Comparison of ENCODE assay signal across 31 cellular contexts in genomic region chr11:45318516-45318915, GRCh38. TPM values are rescaled to one million over a fixed set of nuclear protein-coding genes. Genes with fewer than 3 reads are reported as not detected.
"Had no signal": no experiment of that assay in that cellular context is flagged by ENCODE, and none has a peak within 500 bp of the region (broad histone marks: within the 10 kb centered on the region; RNA-seq: fewer than 3 reads in every experiment).

No MANE protein-coding gene starts in this region.

- ATAC-seq: activated CD8-positive, alpha-beta memory T cell treated with anti-CD3 and anti-CD28 coated beads, Interleukin-2, amount 10 ng/mL, durations not matched to agents 7 days and 5 days; effector memory CD8-positive, alpha-beta T cell; gastroesophageal sphincter had no signal

- H3K36me3 Mint-ChIP-seq: activated CD4-positive, alpha-beta memory T cell treated with anti-CD3 and anti-CD28 coated beads for 36 hours; activated CD8-positive, alpha-beta memory T cell treated with anti-CD3 and anti-CD28 coated beads, Interleukin-2, amount 10 ng/mL, durations not matched to agents 7 days and 5 days; activated naive CD4-positive, alpha-beta T cell treated with anti-CD3 and anti-CD28 coated beads, Interleukin-2, amount 10 ng/mL, durations not matched to agents 7 days and 5 days; activated naive CD4-positive, alpha-beta T cell treated with anti-CD3 and anti-CD28 coated beads, Interleukin-2, amount 50 U/mL, for 72 hours; activated naive CD8-positive, alpha-beta T cell treated with anti-CD3 and anti-CD28 coated beads, Interleukin-2, amount 10 ng/mL, durations not matched to agents 7 days and 5 days; brain had no signal

- H3K4me1 Mint-ChIP-seq: activated CD4-positive, alpha-beta T cell treated with anti-CD3 and anti-CD28 coated beads for 36 hours; activated CD4-positive, alpha-beta T cell treated with anti-CD3 and anti-CD28 coated beads, Interleukin-2, amount 10 ng/mL, durations not matched to agents 24 days and 14 days; activated CD8-positive, alpha-beta memory T cell treated with anti-CD3 and anti-CD28 coated beads, Interleukin-2, amount 10 ng/mL, durations not matched to agents 7 days and 5 days; activated naive CD4-positive, alpha-beta T cell treated with anti-CD3 and anti-CD28 coated beads, Interleukin-2, amount 10 ng/mL, durations not matched to agents 7 days and 5 days; activated naive CD8-positive, alpha-beta T cell treated with anti-CD3 and anti-CD28 coated beads, Interleukin-2, amount 10 ng/mL, durations not matched to agents 7 days and 5 days; central memory CD8-positive, alpha-beta T cell had no signal

- H3K9me3 Mint-ChIP-seq: activated CD4-positive, alpha-beta memory T cell treated with anti-CD3 and anti-CD28 coated beads for 36 hours; activated CD4-positive, alpha-beta T cell treated with anti-CD3 and anti-CD28 coated beads, Interleukin-2, amount 10 ng/mL, durations not matched to agents 24 days and 14 days; activated naive CD4-positive, alpha-beta T cell treated with anti-CD3 and anti-CD28 coated beads, Interleukin-2, amount 10 ng/mL, durations not matched to agents 7 days and 5 days; activated naive CD4-positive, alpha-beta T cell treated with anti-CD3 and anti-CD28 coated beads, Interleukin-2, amount 50 U/mL, for 72 hours; activated naive CD8-positive, alpha-beta T cell treated with anti-CD3 and anti-CD28 coated beads, Interleukin-2, amount 10 ng/mL, durations not matched to agents 7 days and 5 days; activated T-cell treated with anti-CD3 and anti-CD28 coated beads, Interleukin-2, amount 50 U/mL, for 24 hours; activated T-cell treated with anti-CD3 and anti-CD28 coated beads, Interleukin-2, amount 50 U/mL, for 72 hours; central memory CD8-positive, alpha-beta T cell; effector memory CD8-positive, alpha-beta T cell had no signal

- H3K27ac Mint-ChIP-seq: activated CD4-positive, alpha-beta memory T cell treated with anti-CD3 and anti-CD28 coated beads for 36 hours; activated CD4-positive, alpha-beta T cell treated with anti-CD3 and anti-CD28 coated beads for 36 hours; activated CD4-positive, alpha-beta T cell treated with anti-CD3 and anti-CD28 coated beads, Interleukin-2, amount 10 ng/mL, durations not matched to agents 24 days and 14 days; activated CD8-positive, alpha-beta memory T cell treated with anti-CD3 and anti-CD28 coated beads, Interleukin-2, amount 10 ng/mL, durations not matched to agents 7 days and 5 days; activated naive CD4-positive, alpha-beta T cell treated with anti-CD3 and anti-CD28 coated beads, Interleukin-2, amount 10 ng/mL, durations not matched to agents 7 days and 5 days; activated naive CD4-positive, alpha-beta T cell treated with anti-CD3 and anti-CD28 coated beads, Interleukin-2, amount 50 U/mL, for 72 hours; activated naive CD8-positive, alpha-beta T cell treated with anti-CD3 and anti-CD28 coated beads, Interleukin-2, amount 10 ng/mL, durations not matched to agents 7 days and 5 days; activated T-cell treated with anti-CD3 and anti-CD28 coated beads, Interleukin-2, amount 50 U/mL, for 24 hours; activated T-cell treated with anti-CD3 and anti-CD28 coated beads, Interleukin-2, amount 50 U/mL, for 72 hours; brain; effector memory CD8-positive, alpha-beta T cell had no signal

- DNase-seq: activated CD4-positive, alpha-beta T cell treated with anti-CD3 and anti-CD28 coated beads, Interleukin-2, amount 10 ng/mL, durations not matched to agents 24 days and 14 days; activated CD4-positive, CD25-positive, alpha-beta regulatory T cell; activated CD4-positive, CD25-positive, alpha-beta regulatory T cell treated with anti-CD3 and anti-CD28 coated beads, Interleukin-2, amount 50 U/mL, for 72 hours; activated CD8-positive, alpha-beta memory T cell treated with anti-CD3 and anti-CD28 coated beads, Interleukin-2, amount 10 ng/mL, durations not matched to agents 7 days and 5 days; activated CD8-positive, alpha-beta memory T cell treated with anti-CD3 and anti-CD28 coated beads, Interleukin-2, amount 50 U/mL, for 4 hours; activated gamma-delta T cell; activated naive CD4-positive, alpha-beta T cell; activated naive CD4-positive, alpha-beta T cell treated with anti-CD3 and anti-CD28 coated beads, Interleukin-2, amount 10 ng/mL, durations not matched to agents 7 days and 5 days; activated naive CD8-positive, alpha-beta T cell treated with anti-CD3 and anti-CD28 coated beads, Interleukin-2, amount 10 ng/mL, durations not matched to agents 7 days and 5 days; activated T-cell treated with anti-CD3 and anti-CD28 coated beads for 4 hours; activated T-cell treated with anti-CD3 and anti-CD28 coated beads, Interleukin-2, amount 50 U/mL, for 24 hours; cortex of kidney; dermis blood vessel endothelial cell; effector CD4-positive, alpha-beta T cell; effector memory CD8-positive, alpha-beta T cell; esophagus squamous epithelium; foreskin melanocyte; T-helper 2 cell had no signal

- H3K4me3 Mint-ChIP-seq: activated CD4-positive, alpha-beta memory T cell treated with anti-CD3 and anti-CD28 coated beads for 36 hours; activated CD4-positive, alpha-beta T cell treated with anti-CD3 and anti-CD28 coated beads for 36 hours; activated CD4-positive, alpha-beta T cell treated with anti-CD3 and anti-CD28 coated beads, Interleukin-2, amount 10 ng/mL, durations not matched to agents 24 days and 14 days; activated CD8-positive, alpha-beta memory T cell treated with anti-CD3 and anti-CD28 coated beads, Interleukin-2, amount 10 ng/mL, durations not matched to agents 7 days and 5 days; activated naive CD4-positive, alpha-beta T cell treated with anti-CD3 and anti-CD28 coated beads, Interleukin-2, amount 10 ng/mL, durations not matched to agents 7 days and 5 days; activated naive CD8-positive, alpha-beta T cell treated with anti-CD3 and anti-CD28 coated beads, Interleukin-2, amount 10 ng/mL, durations not matched to agents 7 days and 5 days; activated T-cell treated with anti-CD3 and anti-CD28 coated beads, Interleukin-2, amount 50 U/mL, for 24 hours; activated T-cell treated with anti-CD3 and anti-CD28 coated beads, Interleukin-2, amount 50 U/mL, for 72 hours; brain; central memory CD8-positive, alpha-beta T cell; effector memory CD8-positive, alpha-beta T cell had no signal

RNA-seq across cellular contexts. Expression of gene SYT13, which starts 32.4 kb away (rescaled TPM):
- total RNA-seq: activated CD4-positive, alpha-beta memory T cell treated with anti-CD3 and anti-CD28 coated beads for 36 hours; activated CD4-positive, alpha-beta T cell treated with anti-CD3 and anti-CD28 coated beads for 36 hours; activated CD4-positive, alpha-beta T cell treated with anti-CD3 and anti-CD28 coated beads, Interleukin-2, amount 10 ng/mL, durations not matched to agents 24 days and 14 days; activated CD8-positive, alpha-beta memory T cell treated with anti-CD3 and anti-CD28 coated beads for 36 hours; activated CD8-positive, alpha-beta memory T cell treated with anti-CD3 and anti-CD28 coated beads, Interleukin-2, amount 10 ng/mL, durations not matched to agents 7 days and 5 days; activated naive CD4-positive, alpha-beta T cell treated with anti-CD3 and anti-CD28 coated beads, Interleukin-2, amount 50 U/mL, for 72 hours; activated naive CD8-positive, alpha-beta T cell treated with anti-CD3 and anti-CD28 coated beads, Interleukin-2, amount 10 ng/mL, durations not matched to agents 7 days and 5 days; activated T-cell treated with anti-CD3 and anti-CD28 coated beads, Interleukin-2, amount 50 U/mL, for 72 hours; ascending aorta; dermis blood vessel endothelial cell; endothelial cell of umbilical vein; fibroblast of lung; fibroblast of villous mesenchyme; T-helper 1 cell treated with Interleukin-12 subunit alpha and Interleukin-12 subunit beta and Interleukin-4 antibody, amounts not matched to agents 30 ng/mL and 1 ng/mL, for 36 hours had no signal
